Comparison of ENCODE assay signal across 29 cellular contexts in the genomic region with DNA sequence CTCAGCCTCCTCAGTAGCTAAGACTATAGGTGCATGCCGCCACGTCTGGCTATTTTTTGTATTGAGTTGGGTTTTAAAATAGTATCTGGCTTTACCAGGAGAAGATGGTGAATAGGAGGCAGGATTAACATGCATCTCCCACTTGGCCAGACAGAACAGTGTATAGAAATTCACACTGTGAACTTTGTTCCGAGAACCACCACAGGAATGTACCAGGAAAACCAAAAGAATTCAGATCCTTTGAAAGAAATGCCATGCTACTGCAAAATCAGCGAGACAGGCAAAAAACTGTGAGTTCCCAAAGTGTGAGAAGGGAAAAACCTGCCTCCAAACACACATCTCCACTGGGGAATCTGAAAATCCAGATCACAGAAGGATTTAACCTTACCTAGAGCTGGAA.
DNase-seq lines count a peak whose midpoint lies in the region; ATAC-seq and TF ChIP-seq lines count a peak whose summit lies in the region.
"Had no signal": no experiment of that assay in that cellular context is flagged by ENCODE, and none has a peak within 500 bp of the region (broad histone marks: within the 10 kb centered on the region; RNA-seq: fewer than 3 reads in every experiment).

No MANE protein-coding gene starts in this region.

- H3K36me3 Mint-ChIP-seq in GM23338 (ENCODE audit: low read depth) (no peaks in the 10 kb centered on the region), glutamatergic neuron (ENCODE audit: unreplicated experiment) (no peaks in the 10 kb centered on the region)
- no peaks in the 10 kb centered on the region for H3K36me3 Mint-ChIP-seq in activated T-helper 17 cell treated with anti-CD3 and anti-CD28 coated beads, Interleukin-2, amount 50 U/mL, for 72 hours (ENCODE audit: low read depth)
- H3K36me3 Mint-ChIP-seq: activated naive CD4-positive, alpha-beta T cell treated with anti-CD3 and anti-CD28 coated beads, Interleukin-2, amount 50 U/mL, for 24 hours; CD4-positive, CD25-positive, alpha-beta regulatory T cell; naive B cell had no signal

- TF ChIP-seq CTCF in GM23338 (conservative IDR thresholded peaks at IDR 0.05; ENCODE audit: low read depth in 2 of 2) (no peak), glutamatergic neuron (IDR thresholded peaks at IDR 0.05; ENCODE audit: partially characterized antibody, unreplicated experiment) (no peak)

- H4K20me1 ChIP-seq in GM23338 (replicated peaks; ENCODE audit: insufficient read depth) = no peaks in the 10 kb centered on the region

- H3K9me3 Mint-ChIP-seq in GM23338 (no peaks in the 10 kb centered on the region; the same call in 2 of the 3 replicates), glutamatergic neuron (ENCODE audit: unreplicated experiment) (no peaks in the 10 kb centered on the region)
- peaks cover 5% of the 10 kb centered on the region for H3K9me3 Mint-ChIP-seq in activated T-helper 17 cell treated with anti-CD3 and anti-CD28 coated beads, Interleukin-2, amount 50 U/mL, for 72 hours
- H3K9me3 Mint-ChIP-seq: activated naive CD4-positive, alpha-beta T cell treated with anti-CD3 and anti-CD28 coated beads, Interleukin-2, amount 50 U/mL, for 24 hours had no signal

- no peak for DNase-seq in GM23338 (ENCODE audit: low spot score)
- peak; percentile 87 for DNase-seq in SK-N-MC (ENCODE audit: low read depth, low spot score)
- DNase-seq in fibroblast of peridontal ligament (ENCODE audit: extremely low read depth) = peak; percentile 11
- DNase-seq in renal cortical epithelial cell (ENCODE audit: low read depth) = peak; percentile 72
- DNase-seq in glutamatergic neuron = no peak
- DNase-seq in effector CD4-positive, alpha-beta T cell = no peak
- DNase-seq in RKO (ENCODE audit: low spot score) = no peak
- DNase-seq: activated B cell treated with CpG ODN at 0.5 μM for 24 hours; activated CD4-positive, alpha-beta memory T cell treated with anti-CD3 and anti-CD28 coated beads, Interleukin-2, amount 10 ng/mL, durations not matched to agents 7 days and 5 days; activated T-cell treated with anti-CD3 and anti-CD28 coated beads, Interleukin-2, amount 50 U/mL, for 24 hours; CD4-positive, CD25-positive, alpha-beta regulatory T cell; colonic mucosa; DMS53; GM23248; islet precursor cell; KG1; naive B cell; NCI-H1048; NCI-H2029 treated with DMSO at 0.1 percent for 48 hours; NK-92 treated with Interleukin-12 subunit alpha and Interleukin-12 subunit beta, amount 100 ng/mL, for 24 hours; stimulated activated CD4-positive, alpha-beta T cell treated with anti-CD3 and anti-CD28 coated beads, Interleukin-1b, Interleukin-23, amount 100 ng/mL, for 48 hours; stimulated activated naive CD4-positive, alpha-beta T cell; thyroid gland had no signal

- H3K9me3 ChIP-seq in SK-N-MC (ENCODE audit: low read depth, low read length) = no peaks in the 10 kb centered on the region
- H3K9me3 ChIP-seq: colonic mucosa, thyroid gland had no signal

- H3K4me2 ChIP-seq in GM23338 = no peak overlapping the region
- H3K4me2 ChIP-seq: hepatocyte had no signal

- no peaks in the 10 kb centered on the region for H3K27me3 ChIP-seq in GM23338 (ENCODE audit: insufficient read depth)
- H3K27me3 ChIP-seq: ascending aorta, colonic mucosa, hepatocyte, thyroid gland had no signal

- no peaks in the 10 kb centered on the region for H3K4me1 ChIP-seq in GM23338 (ENCODE audit: insufficient read depth)
- H3K4me1 ChIP-seq: ascending aorta, colonic mucosa, parathyroid adenoma, thyroid gland had no signal

- H3K4me3 ChIP-seq in GM23338 (no peak overlapping the region), SK-N-MC (peak overlapping the region; percentile 55)
- H3K4me3 ChIP-seq: ascending aorta, colonic mucosa, GM12878, GM23248, hepatocyte, thyroid gland had no signal

- H3K4me3 Mint-ChIP-seq in GM23338 = no peak overlapping the region
- no peak overlapping the region for H3K4me3 Mint-ChIP-seq in activated T-helper 17 cell treated with anti-CD3 and anti-CD28 coated beads, Interleukin-2, amount 50 U/mL, for 72 hours
- no peak overlapping the region for H3K4me3 Mint-ChIP-seq in glutamatergic neuron (ENCODE audit: unreplicated experiment)
- H3K4me3 Mint-ChIP-seq: activated B cell treated with CpG ODN at 0.5 μM for 24 hours; activated CD4-positive, alpha-beta memory T cell treated with anti-CD3 and anti-CD28 coated beads, Interleukin-2, amount 10 ng/mL, durations not matched to agents 7 days and 5 days; activated naive CD4-positive, alpha-beta T cell treated with anti-CD3 and anti-CD28 coated beads, Interleukin-2, amount 50 U/mL, for 24 hours; activated T-cell treated with anti-CD3 and anti-CD28 coated beads, Interleukin-2, amount 50 U/mL, for 24 hours; CD4-positive, CD25-positive, alpha-beta regulatory T cell had no signal

- H3K9ac ChIP-seq in SK-N-MC (ENCODE audit: insufficient read length) = no peak overlapping the region
- H3K9ac ChIP-seq: GM23248, parathyroid adenoma had no signal

- H3K27ac Mint-ChIP-seq in GM23338 = no peak overlapping the region
- no peak overlapping the region for H3K27ac Mint-ChIP-seq in activated T-helper 17 cell treated with anti-CD3 and anti-CD28 coated beads, Interleukin-2, amount 50 U/mL, for 72 hours
- H3K27ac Mint-ChIP-seq in glutamatergic neuron (ENCODE audit: unreplicated experiment) = no peak overlapping the region
- H3K27ac Mint-ChIP-seq: activated B cell treated with CpG ODN at 0.5 μM for 24 hours; activated CD4-positive, alpha-beta memory T cell treated with anti-CD3 and anti-CD28 coated beads, Interleukin-2, amount 10 ng/mL, durations not matched to agents 7 days and 5 days; activated naive CD4-positive, alpha-beta T cell treated with anti-CD3 and anti-CD28 coated beads, Interleukin-2, amount 50 U/mL, for 24 hours; activated T-cell treated with anti-CD3 and anti-CD28 coated beads, Interleukin-2, amount 50 U/mL, for 24 hours; CD4-positive, CD25-positive, alpha-beta regulatory T cell; naive B cell had no signal

- no peaks in the 10 kb centered on the region for H3K27me3 Mint-ChIP-seq in GM23338 (ENCODE audit: insufficient read depth, low read depth, poor library complexity)
- no peaks in the 10 kb centered on the region for H3K27me3 Mint-ChIP-seq in activated T-helper 17 cell treated with anti-CD3 and anti-CD28 coated beads, Interleukin-2, amount 50 U/mL, for 72 hours
- H3K27me3 Mint-ChIP-seq in glutamatergic neuron (ENCODE audit: unreplicated experiment) = peaks cover 2% of the 10 kb centered on the region
- H3K27me3 Mint-ChIP-seq: activated B cell treated with CpG ODN at 0.5 μM for 24 hours; activated CD4-positive, alpha-beta memory T cell treated with anti-CD3 and anti-CD28 coated beads, Interleukin-2, amount 10 ng/mL, durations not matched to agents 7 days and 5 days; activated naive CD4-positive, alpha-beta T cell treated with anti-CD3 and anti-CD28 coated beads, Interleukin-2, amount 50 U/mL, for 24 hours; activated T-cell treated with anti-CD3 and anti-CD28 coated beads, Interleukin-2, amount 50 U/mL, for 24 hours; CD4-positive, CD25-positive, alpha-beta regulatory T cell; naive B cell had no signal

- H2AFZ ChIP-seq in GM23338 = 0 out of 2 replicates have a peak overlapping the region, but pooled peaks have one; percentile 38
- H2AFZ ChIP-seq: GM23248, hepatocyte, parathyroid adenoma had no signal

- no peak for ATAC-seq in GM23338
- no peak for ATAC-seq in activated T-helper 17 cell treated with anti-CD3 and anti-CD28 coated beads, Interleukin-2, amount 50 U/mL, for 72 hours (replicated peaks)
- ATAC-seq: GM12878 had no signal

- H3K4me1 Mint-ChIP-seq in GM23338 = no peaks in the 10 kb centered on the region
- no peaks in the 10 kb centered on the region for H3K4me1 Mint-ChIP-seq in activated T-helper 17 cell treated with anti-CD3 and anti-CD28 coated beads, Interleukin-2, amount 50 U/mL, for 72 hours
- H3K4me1 Mint-ChIP-seq in glutamatergic neuron (ENCODE audit: low read depth, unreplicated experiment) = no peaks in the 10 kb centered on the region
- H3K4me1 Mint-ChIP-seq: activated B cell treated with CpG ODN at 0.5 μM for 24 hours; activated CD4-positive, alpha-beta memory T cell treated with anti-CD3 and anti-CD28 coated beads, Interleukin-2, amount 10 ng/mL, durations not matched to agents 7 days and 5 days; activated naive CD4-positive, alpha-beta T cell treated with anti-CD3 and anti-CD28 coated beads, Interleukin-2, amount 50 U/mL, for 24 hours; CD4-positive, CD25-positive, alpha-beta regulatory T cell; naive B cell had no signal

- H3K36me3 ChIP-seq in GM23338 (ENCODE audit: insufficient read depth) (no peaks in the 10 kb centered on the region), SK-N-MC (ENCODE audit: insufficient read depth, low read length) (0 out of 2 replicates have a peak, but pooled peaks cover 4% of the 10 kb centered on the region)
- H3K36me3 ChIP-seq: ascending aorta, colonic mucosa, thyroid gland had no signal

- H3F3A ChIP-seq in GM23338 (replicated peaks; ENCODE audit: low read depth) = no peaks in the 10 kb centered on the region

- H3K27ac ChIP-seq in GM23338 (ENCODE audit: low read depth) = no peak overlapping the region
- peak overlapping the region; percentile 94 for H3K27ac ChIP-seq in SK-N-MC
- H3K27ac ChIP-seq: ascending aorta, colonic mucosa, GM23248, hepatocyte, parathyroid adenoma, thyroid gland had no signal

- H3K79me2 ChIP-seq in GM23338 (replicated peaks; ENCODE audit: insufficient read depth) = no peaks in the 10 kb centered on the region
- H3K79me2 ChIP-seq: hepatocyte, parathyroid adenoma had no signal

- peaks cover 4% of the 10 kb centered on the region; the same call in 1 of the 2 replicates for H3K9me2 ChIP-seq in GM23338 (ENCODE audit: insufficient read depth)

TF ChIP-seq in GM23338, 12 proteins besides CTCF, POLR2A, EP300 and RAD21 (continues in another document):
- TF ChIP-seq ZNF114 (CRISPR knock-in tag; IDR thresholded peaks at IDR 0.05) = no peak
- no peak for TF ChIP-seq EZH2phosphoT487 (IDR thresholded peaks at IDR 0.05; ENCODE audit: unreplicated experiment)
- no peak for TF ChIP-seq CREB1 (CRISPR knock-in tag; IDR thresholded peaks at IDR 0.05; ENCODE audit: low read depth)
- no peak for TF ChIP-seq EZH2 (IDR thresholded peaks at IDR 0.05; ENCODE audit: low read depth, unreplicated experiment)
- TF ChIP-seq STAT1 (IDR thresholded peaks at IDR 0.05; ENCODE audit: unreplicated experiment) = no peak

Comparison
In these comparisons a context has a peak if more than half of its experiments do, and no peak if none do; other contexts are left out.
1. DNase-seq: peak in SK-N-MC (single experiment), fibroblast of peridontal ligament (single experiment) and renal cortical epithelial cell (single experiment); none in GM23338 (single experiment), glutamatergic neuron (single experiment), effector CD4-positive, alpha-beta T cell (single experiment) and RKO (single experiment).